15 cellular contexts compared by ENCODE assay signal in the genomic region with DNA sequence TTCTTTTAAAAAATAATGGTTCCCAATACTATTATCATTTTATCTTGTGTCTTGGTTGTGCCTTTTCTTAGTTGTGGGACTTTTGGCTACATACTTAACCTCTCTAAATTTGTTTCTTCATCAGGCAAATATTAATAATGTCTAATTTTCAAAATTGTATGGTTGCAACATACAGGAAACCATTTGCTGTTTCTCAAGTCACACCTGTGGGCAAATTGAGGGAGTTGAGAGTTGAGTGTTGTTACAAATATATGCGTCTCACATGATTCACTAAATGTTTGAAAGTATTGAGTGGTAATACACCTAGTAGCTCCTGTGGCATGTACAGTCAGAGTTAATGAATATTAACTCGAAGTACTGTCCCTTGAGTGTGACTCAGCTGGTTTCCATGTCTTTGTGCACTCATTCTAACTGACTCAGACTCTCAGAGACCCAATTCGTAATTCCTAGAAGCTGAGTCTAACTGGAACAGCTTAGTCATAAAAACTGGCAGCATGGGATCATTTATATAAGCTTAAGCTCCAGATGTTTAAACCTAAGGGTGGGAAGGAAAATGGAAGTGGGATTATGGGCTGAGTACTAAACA.
DNase-seq lines count a peak whose midpoint lies in the region; ATAC-seq, FAIRE-seq and TF ChIP-seq lines count a peak whose summit lies in the region.
"Had no signal": no experiment of that assay in that cellular context is flagged by ENCODE, and none has a peak within 500 bp of the region (broad histone marks: within the 10 kb centered on the region; RNA-seq: fewer than 3 reads in every experiment).

No MANE protein-coding gene starts in this region.

- no peaks in the 10 kb centered on the region for H3K36me3 ChIP-seq in adipocyte (ENCODE audit: control insufficient read depth, insufficient read depth, low read length, severe bottlenecking)
- H3K36me3 ChIP-seq in endodermal cell (ENCODE audit: control insufficient read depth, insufficient read depth, low read length) = no peaks in the 10 kb centered on the region

- no peaks in the 10 kb centered on the region for H3K36me3 Mint-ChIP-seq in endodermal cell (ENCODE audit: low read depth)

- peak overlapping the region; percentile 46 for H3K4me2 ChIP-seq in A549

- peak in 1 of 2 experiments; percentile 48; a peak in 2 of 5 replicates for TF ChIP-seq EP300 in A549 (IDR thresholded peaks at IDR 0.05)

- DNase-seq in A549 (ENCODE audit: low read depth in 1 of 2, low spot score in 1 of 2) (peak; percentile 58 to 90), HCEC 1CT (peak; percentile 95), adipocyte (ENCODE audit: low read depth) (peak; percentile 97), glomerular visceral epithelial cell (ENCODE audit: extremely low spot score) (peak; percentile 94), endodermal cell (no peak)
- DNase-seq: activated CD8-positive, alpha-beta memory T cell treated with anti-CD3 and anti-CD28 coated beads, Interleukin-2, amount 50 U/mL, for 4 hours; body of pancreas; glutamatergic neuron; NCI-H526 treated with DMSO at 0.1 percent for 48 hours; small intestine; T-helper 17 cell had no signal

- WGBS in A549 (ENCODE audit: missing lambda C conversion rate) = 0% methylated on average over 3 of the region's 3 CpGs
- WGBS in endodermal cell (ENCODE audit: insufficient coverage in 1 of 2, insufficient read length in 1 of 2), 2 experiments = 87 to 100% methylated on average over 3 of the region's 3 CpGs

- H3K4me1 ChIP-seq in A549 = peaks cover 6% of the 10 kb centered on the region; the same call in 1 of the 3 replicates
- H3K4me1 ChIP-seq in adipocyte (ENCODE audit: control insufficient read depth, insufficient read depth, low read length) = peaks cover 15% of the 10 kb centered on the region
- no peaks in the 10 kb centered on the region for H3K4me1 ChIP-seq in endodermal cell (ENCODE audit: control insufficient read depth, insufficient read depth, low read length)
- H3K4me1 ChIP-seq: body of pancreas had no signal

- H3K27me3 Mint-ChIP-seq in endodermal cell (ENCODE audit: insufficient read depth) = no peaks in the 10 kb centered on the region
- H3K27me3 Mint-ChIP-seq: B cell, T-helper 17 cell had no signal

- H3K27ac ChIP-seq in A549 (peak overlapping the region; percentile 74 to 85), endodermal cell (ENCODE audit: low read depth, low read length) (no peak overlapping the region)
- H3K27ac ChIP-seq: body of pancreas had no signal

- no peak for TF ChIP-seq POLR2A in A549 (IDR thresholded peaks at IDR 0.05; ENCODE audit: low read length)

- H3K4me1 Mint-ChIP-seq in endodermal cell = no peaks in the 10 kb centered on the region
- H3K4me1 Mint-ChIP-seq: B cell, T-helper 17 cell had no signal

- H3K4me3 ChIP-seq in A549 (no peak overlapping the region), adipocyte (ENCODE audit: low read length) (no peak overlapping the region), endodermal cell (ENCODE audit: low read length) (no peak overlapping the region)
- H3K4me3 ChIP-seq: body of pancreas had no signal

- H3K27me3 ChIP-seq in adipocyte (replicated peaks; ENCODE audit: control insufficient read depth, insufficient read depth, low read length) (no peaks in the 10 kb centered on the region), endodermal cell (ENCODE audit: control insufficient read depth, insufficient read depth, low read length, poor library complexity, severe bottlenecking) (no peaks in the 10 kb centered on the region)
- H3K27me3 ChIP-seq: body of pancreas had no signal

- FAIRE-seq in A549 (lab: Jason Lieb, UNC) = no peak
- FAIRE-seq: small intestine had no signal

- no peak overlapping the region for H3K4me3 Mint-ChIP-seq in endodermal cell
- H3K4me3 Mint-ChIP-seq: B cell, T-helper 17 cell had no signal

- CTCF ChIA-PET in A549 (lab: Yijun Ruan, JAX) = no interaction called here

- ATAC-seq in A549 (peak; percentile 100), GM19455 (IDR thresholded peaks at IDR 0.05; ENCODE audit: unreplicated experiment) (no peak), GM21381 (IDR thresholded peaks at IDR 0.05; ENCODE audit: unreplicated experiment) (no peak), HG03378 (IDR thresholded peaks at IDR 0.05; ENCODE audit: unreplicated experiment) (no peak)
- ATAC-seq: body of pancreas, T-helper 17 cell had no signal

- H3K9ac ChIP-seq in adipocyte (ENCODE audit: low read length) = no peak overlapping the region
- no peak overlapping the region for H3K9ac ChIP-seq in endodermal cell (ENCODE audit: extremely low read depth, low read length, poor library complexity, severe bottlenecking)

- H3K27ac Mint-ChIP-seq in endodermal cell = no peak overlapping the region
- H3K27ac Mint-ChIP-seq: B cell, T-helper 17 cell had no signal

- peak; percentile 1 to 32; a peak in 3 of 5 replicates for TF ChIP-seq RAD21 in A549 (conservative IDR thresholded peaks at IDR 0.05 in 1 of 2, IDR thresholded peaks at IDR 0.05 in 1 of 2)

- no peaks in the 10 kb centered on the region for H3K9me3 Mint-ChIP-seq in endodermal cell

- POLR2A ChIA-PET in A549 (lab: Yijun Ruan, JAX) = no interaction called here

- peaks cover 11% of the 10 kb centered on the region; the same call in 2 of the 3 replicates for H3K9me3 ChIP-seq in A549
- H3K9me3 ChIP-seq in adipocyte (ENCODE audit: control insufficient read depth, low read length) = no peaks in the 10 kb centered on the region
- H3K9me3 ChIP-seq in endodermal cell (ENCODE audit: control insufficient read depth, low read length) = no peaks in the 10 kb centered on the region
- H3K9me3 ChIP-seq: body of pancreas had no signal

- TF ChIP-seq CTCF in A549 (IDR thresholded peaks at IDR 0.05) (no peak), endodermal cell (conservative IDR thresholded peaks at IDR 0.05) (no peak)

TF ChIP-seq in A549, 52 proteins besides CTCF, POLR2A, EP300 and RAD21:
- TF ChIP-seq GATA3 (IDR thresholded peaks at IDR 0.05; ENCODE audit: borderline replicate concordance) (peak; percentile 63; the same call in 1 of the 2 replicates), JUN (IDR thresholded peaks at IDR 0.05) (peak in 1 of 2 experiments; percentile 60; a peak in 1 of 5 replicates), ZNF302 (CRISPR knock-in tag; IDR thresholded peaks at IDR 0.05) (no peak), SMC3 (IDR thresholded peaks at IDR 0.05) (0 out of 3 replicates have a peak, but pooled peaks have one; percentile 5), TP53 (CRISPR knock-in tag; IDR thresholded peaks at IDR 0.05) (no peak), NFE2L2 (conservative IDR thresholded peaks at IDR 0.05; ENCODE audit: low read length) (peak; percentile 41; the same call in 1 of the 2 replicates), FOSL2 (IDR thresholded peaks at IDR 0.05) (peak; percentile 89), FOSL2 (CRISPR knock-in tag; IDR thresholded peaks at IDR 0.05) (peak; percentile 93), JUNB (IDR thresholded peaks at IDR 0.05) (peak; percentile 94), RCOR1 (IDR thresholded peaks at IDR 0.05; ENCODE audit: low read depth, low read length) (no peak), CEBPB (IDR thresholded peaks at IDR 0.05) (peak; percentile 34 to 86; a peak in 3 of 4 replicates), MAFK (IDR thresholded peaks at IDR 0.05; ENCODE audit: partially characterized antibody) (peak; percentile 96)
- TF ChIP-seq, protein P1, sequence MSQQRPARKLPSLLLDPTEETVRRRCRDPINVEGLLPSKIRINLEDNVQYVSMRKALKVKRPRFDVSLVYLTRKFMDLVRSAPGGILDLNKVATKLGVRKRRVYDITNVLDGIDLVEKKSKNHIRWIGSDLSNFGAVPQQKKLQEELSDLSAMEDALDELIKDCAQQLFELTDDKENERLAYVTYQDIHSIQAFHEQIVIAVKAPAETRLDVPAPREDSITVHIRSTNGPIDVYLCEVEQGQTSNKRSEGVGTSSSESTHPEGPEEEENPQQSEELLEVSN (IDR thresholded peaks at IDR 0.05; ENCODE audit: borderline replicate concordance, low read depth) = no peak

Comparison
In these comparisons a context has a peak if more than half of its experiments do, and no peak if none do; other contexts are left out.
1. ATAC-seq: peak in A549 (2 of 2); none in GM19455 (single experiment), GM21381 (single experiment) and HG03378 (single experiment).